Comparison of ENCODE assay signal across 1 cellular context in genomic region chr22:27210111-27210739, GRCh38.
TF ChIP-seq lines count a peak whose summit lies in the region.

No MANE protein-coding gene starts in this region.

TF ChIP-seq in GM23338, 12 proteins besides CTCF, POLR2A, EP300 and RAD21 (continued from another document):
- no peak for TF ChIP-seq EZH2phosphoT487 (IDR thresholded peaks at IDR 0.05; ENCODE audit: unreplicated experiment)
- TF ChIP-seq ETS1 (IDR thresholded peaks at IDR 0.05): no peak
- no peak for TF ChIP-seq STAT1 (IDR thresholded peaks at IDR 0.05; ENCODE audit: unreplicated experiment)
- TF ChIP-seq POLR2AphosphoS5 (IDR thresholded peaks at IDR 0.05; ENCODE audit: low read depth): no peak
- no peak for TF ChIP-seq ZNF462 (CRISPR knock-in tag; IDR thresholded peaks at IDR 0.05)
- TF ChIP-seq ZNF114 (CRISPR knock-in tag; IDR thresholded peaks at IDR 0.05): no peak
